8 cellular contexts compared by ENCODE assay signal in genomic region chr2:239267411-239267941, GRCh38.
DNase-seq lines count a peak whose midpoint lies in the region; ATAC-seq and TF ChIP-seq lines count a peak whose summit lies in the region.

No MANE protein-coding gene starts in this region.

- DNase-seq in Calu3 (peak; percentile 51), LHCN-M2 (ENCODE audit: low read depth) (peak; percentile 87), dedifferentiated amniotic fluid mesenchymal stem cell (ENCODE audit: extremely low spot score) (peak; percentile 52), omental fat pad (ENCODE audit: low spot score) (no peak)
- peak; percentile 88 to 89 for DNase-seq in activated CD4-positive, alpha-beta T cell treated with anti-CD3 and anti-CD28 coated beads for 4 hours

- H3K27ac Mint-ChIP-seq in Calu3 (ENCODE audit: unreplicated experiment), result peak overlapping the region; percentile 50
- peak overlapping the region; percentile 22 for H3K27ac Mint-ChIP-seq in stimulated activated memory B cell treated with anti-CD40 and anti-IgM and Interleukin-4, amounts not matched to agents 10 μg/mL and 1 μg/mL and 100 μg/mL, for 72 hours

- H3K27me3 Mint-ChIP-seq in Calu3 (ENCODE audit: unreplicated experiment), result no peaks in the 10 kb centered on the region
- H3K27me3 Mint-ChIP-seq in stimulated activated memory B cell treated with anti-CD40 and anti-IgM and Interleukin-4, amounts not matched to agents 10 μg/mL and 1 μg/mL and 100 μg/mL, for 72 hours, result peaks cover 82% of the 10 kb centered on the region

- no TSS peak for BruUV-seq in Calu3 (replicated peaks; lab: Mats Ljungman, UMichigan)

- no peaks in the 10 kb centered on the region for H3K27me3 ChIP-seq in mucosa of stomach (ENCODE audit: control insufficient read depth, insufficient read depth, low read length)

- peaks cover 37% of the 10 kb centered on the region for H3K4me1 Mint-ChIP-seq in Calu3 (ENCODE audit: low read depth, unreplicated experiment)
- peaks cover 65% of the 10 kb centered on the region for H3K4me1 Mint-ChIP-seq in stimulated activated memory B cell treated with anti-CD40 and anti-IgM and Interleukin-4, amounts not matched to agents 10 μg/mL and 1 μg/mL and 100 μg/mL, for 72 hours

- no peak overlapping the region for H3K4me3 Mint-ChIP-seq in Calu3 (ENCODE audit: low read depth, unreplicated experiment)
- H3K4me3 Mint-ChIP-seq in stimulated activated memory B cell treated with anti-CD40 and anti-IgM and Interleukin-4, amounts not matched to agents 10 μg/mL and 1 μg/mL and 100 μg/mL, for 72 hours, result peak overlapping the region; percentile 68

- ATAC-seq in GM21723 (IDR thresholded peaks at IDR 0.05; ENCODE audit: unreplicated experiment), result peak; percentile 91
- peak; percentile 97 for ATAC-seq in stimulated activated memory B cell treated with anti-CD40 and anti-IgM and Interleukin-4, amounts not matched to agents 10 μg/mL and 1 μg/mL and 100 μg/mL, for 72 hours
- no peak for ATAC-seq in omental fat pad (ENCODE audit: low FRiP score)

- peak overlapping the region; percentile 21 for H3K4me3 ChIP-seq in mucosa of stomach (ENCODE audit: low read length)

- H3K9me3 Mint-ChIP-seq in Calu3 (ENCODE audit: low read depth, unreplicated experiment), result no peaks in the 10 kb centered on the region
- H3K9me3 Mint-ChIP-seq in stimulated activated memory B cell treated with anti-CD40 and anti-IgM and Interleukin-4, amounts not matched to agents 10 μg/mL and 1 μg/mL and 100 μg/mL, for 72 hours, result no peaks in the 10 kb centered on the region

- H3K9ac ChIP-seq in mucosa of stomach (ENCODE audit: low read length), result peak overlapping the region; percentile 6

- no peaks in the 10 kb centered on the region for H3K9me3 ChIP-seq in mucosa of stomach (ENCODE audit: control insufficient read depth, low read length)

- peaks cover 5% of the 10 kb centered on the region for H3K36me3 Mint-ChIP-seq in Calu3 (ENCODE audit: insufficient read depth, unreplicated experiment)
- H3K36me3 Mint-ChIP-seq in stimulated activated memory B cell treated with anti-CD40 and anti-IgM and Interleukin-4, amounts not matched to agents 10 μg/mL and 1 μg/mL and 100 μg/mL, for 72 hours, result peaks cover 6% of the 10 kb centered on the region

- H3K4me1 ChIP-seq in mucosa of stomach (ENCODE audit: control insufficient read depth, insufficient read depth, low read length), result peaks cover 66% of the 10 kb centered on the region

- TF ChIP-seq CTCF in Calu3 (IDR thresholded peaks at IDR 0.05; ENCODE audit: unreplicated experiment), result no peak
- no peak for TF ChIP-seq CTCF in omental fat pad (IDR thresholded peaks at IDR 0.05)

- CTCF ChIA-PET in Calu3 (lab: Charles Lee), result interaction anchor here (1.0 to 1.4 kb wide), 2 partner anchors 9 to 21 kb away, joined by 3 to 4 read pairs; no protein-coding TSS in a partner anchor

- no peaks in the 10 kb centered on the region for H3K36me3 ChIP-seq in mucosa of stomach (ENCODE audit: control insufficient read depth, insufficient read depth, low read length)

- intact Hi-C loops in Calu3 (cut with micrococcal nuclease; ENCODE audit: unreplicated experiment), result loop anchor here (10.0 kb wide), 1 partner anchor 127 kb away; no protein-coding TSS in a partner anchor
